In genomic region chr5:43287493-43287892, GRCh38 we compare ENCODE assay signal across 24 cellular contexts.
"Had no signal": no experiment of that assay in that cellular context is flagged by ENCODE, and none has a peak within 500 bp of the region (broad histone marks: within the 10 kb centered on the region; RNA-seq: fewer than 3 reads in every experiment).

No MANE protein-coding gene starts in this region.

- DNase-seq: activated B cell treated with CpG ODN at 0.5 μM for 24 hours; activated CD4-positive, alpha-beta memory T cell treated with anti-CD3 and anti-CD28 coated beads for 36 hours; activated CD4-positive, alpha-beta T cell treated with anti-CD3 and anti-CD28 coated beads for 1 hour; activated CD4-positive, alpha-beta T cell treated with anti-CD3 and anti-CD28 coated beads, Interleukin-2, amount 10 ng/mL, durations not matched to agents 7 days and 5 days; activated CD8-positive, alpha-beta memory T cell treated with anti-CD3 and anti-CD28 coated beads, Interleukin-2, amount 50 U/mL, for 4 hours; activated gamma-delta T cell; activated naive CD4-positive, alpha-beta T cell treated with anti-CD3 and anti-CD28 coated beads for 36 hours; activated T-cell treated with anti-CD3 and anti-CD28 coated beads, Interleukin-2, amount 50 U/mL, for 4 hours; amygdala; brain microvascular endothelial cell; MM.1S; NCI-H1105; NCI-H1436; NCI-H1694 treated with DMSO at 0.1 percent for 48 hours; NCI-H2081; NCI-H446; NCI-H524; Peyer's patch; Right ventricle myocardium superior; SJCRH30; SK-N-SH had no signal

- H3K4me3 Mint-ChIP-seq: activated B cell treated with CpG ODN at 0.5 μM for 24 hours; activated CD4-positive, alpha-beta memory T cell treated with anti-CD3 and anti-CD28 coated beads for 36 hours; activated CD4-positive, alpha-beta T cell treated with anti-CD3 and anti-CD28 coated beads, Interleukin-2, amount 10 ng/mL, durations not matched to agents 7 days and 5 days; activated naive CD4-positive, alpha-beta T cell treated with anti-CD3 and anti-CD28 coated beads for 36 hours; activated naive CD8-positive, alpha-beta T cell; activated T-cell treated with anti-CD3 and anti-CD28 coated beads, Interleukin-2, amount 50 U/mL, for 4 hours had no signal

- H3K27me3 Mint-ChIP-seq: activated B cell treated with CpG ODN at 0.5 μM for 24 hours; activated CD4-positive, alpha-beta memory T cell treated with anti-CD3 and anti-CD28 coated beads for 36 hours; activated CD4-positive, alpha-beta T cell treated with anti-CD3 and anti-CD28 coated beads, Interleukin-2, amount 10 ng/mL, durations not matched to agents 7 days and 5 days; activated naive CD8-positive, alpha-beta T cell had no signal

- H3K9me3 Mint-ChIP-seq: activated B cell treated with CpG ODN at 0.5 μM for 24 hours; activated CD4-positive, alpha-beta memory T cell treated with anti-CD3 and anti-CD28 coated beads for 36 hours; activated CD4-positive, alpha-beta T cell treated with anti-CD3 and anti-CD28 coated beads, Interleukin-2, amount 10 ng/mL, durations not matched to agents 7 days and 5 days; activated naive CD4-positive, alpha-beta T cell treated with anti-CD3 and anti-CD28 coated beads for 36 hours; activated T-cell treated with anti-CD3 and anti-CD28 coated beads, Interleukin-2, amount 50 U/mL, for 4 hours had no signal

- H3K4me1 Mint-ChIP-seq: activated B cell treated with CpG ODN at 0.5 μM for 24 hours had no signal

- H3K27ac ChIP-seq: brain microvascular endothelial cell, cardiac muscle cell, Peyer's patch, RWPE1, SJCRH30 had no signal

- H3K27ac Mint-ChIP-seq: activated B cell treated with CpG ODN at 0.5 μM for 24 hours; activated CD4-positive, alpha-beta memory T cell treated with anti-CD3 and anti-CD28 coated beads for 36 hours; activated CD4-positive, alpha-beta T cell treated with anti-CD3 and anti-CD28 coated beads, Interleukin-2, amount 10 ng/mL, durations not matched to agents 7 days and 5 days; activated naive CD4-positive, alpha-beta T cell treated with anti-CD3 and anti-CD28 coated beads for 36 hours; activated naive CD8-positive, alpha-beta T cell had no signal

- H3K27me3 ChIP-seq: brain microvascular endothelial cell, cardiac muscle cell, Peyer's patch, SJCRH30 had no signal

- H3K9me3 ChIP-seq: Peyer's patch, SJCRH30, SK-N-SH had no signal

- H3K4me1 ChIP-seq: Peyer's patch, SJCRH30 had no signal

- ATAC-seq: activated T-cell treated with anti-CD3 and anti-CD28 coated beads, Interleukin-2, amount 50 U/mL, for 4 hours had no signal

- H3K4me3 ChIP-seq: cardiac muscle cell, Peyer's patch, SJCRH30 had no signal
